ENCODE assay signal across 2 cellular contexts in the genomic region with DNA sequence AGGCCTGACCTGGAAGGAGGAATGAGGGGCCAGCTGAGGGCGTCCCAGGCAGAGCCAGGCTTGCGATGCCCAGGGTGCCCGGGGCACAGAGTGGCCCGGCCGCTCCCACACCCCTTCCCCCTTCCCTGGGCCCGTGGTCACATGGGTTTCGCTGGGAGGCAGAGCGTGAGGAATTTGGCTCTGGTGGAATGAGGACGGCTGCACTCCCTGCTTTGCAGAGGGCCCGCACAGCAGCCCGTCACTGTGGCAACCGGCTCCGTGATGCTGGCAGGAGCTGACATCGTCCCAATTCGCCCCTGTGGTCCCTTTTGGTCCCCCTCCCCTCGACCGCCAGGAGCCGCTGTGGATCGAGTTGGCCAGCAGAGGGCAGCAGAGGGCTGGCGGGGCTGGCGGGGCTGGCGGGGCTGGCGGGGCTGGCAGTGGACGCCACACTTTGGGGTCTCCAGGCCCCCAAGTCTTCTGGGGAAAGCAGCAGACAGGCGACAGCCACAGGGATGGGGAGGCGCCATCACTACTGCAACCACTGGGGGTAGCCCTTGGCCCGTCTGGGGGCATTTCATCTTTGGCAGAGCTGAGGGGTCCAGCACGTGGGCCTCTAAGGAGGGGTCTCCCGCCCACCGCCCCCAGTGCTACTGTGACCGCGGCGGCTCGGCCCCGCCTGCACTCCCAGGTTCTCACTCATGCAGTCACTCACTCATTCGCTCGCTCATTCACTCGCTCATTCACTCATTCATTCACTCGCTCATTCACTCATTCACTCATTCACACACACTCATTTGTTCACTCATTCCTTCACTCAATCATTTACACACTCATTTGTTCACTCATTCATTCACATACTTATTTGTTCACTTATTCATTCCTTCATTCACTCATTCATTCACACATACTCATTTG.
TF ChIP-seq lines count a peak whose summit lies in the region.

No MANE protein-coding gene starts in this region.

TF ChIP-seq in HCT116, 20 proteins besides CTCF, POLR2A, EP300 and RAD21:
- TF ChIP-seq ZFX (IDR thresholded peaks at IDR 0.05) = no peak
- no peak for TF ChIP-seq TCF7L2 (IDR thresholded peaks at IDR 0.05; ENCODE audit: borderline replicate concordance, extremely low read depth, insufficient read depth, insufficient read length)
- TF ChIP-seq FOSL1 (IDR thresholded peaks at IDR 0.05; ENCODE audit: low read depth) = no peak
- no peak for TF ChIP-seq JUND (IDR thresholded peaks at IDR 0.05)
- TF ChIP-seq YY1 (IDR thresholded peaks at IDR 0.05; ENCODE audit: extremely low read depth, insufficient replicate concordance, low read depth, low read length) = no peak
- no peak for TF ChIP-seq POLR2AphosphoS5 (IDR thresholded peaks at IDR 0.05; ENCODE audit: low read depth, low read length)
- TF ChIP-seq EZH2 (IDR thresholded peaks at IDR 0.05) = no peak

TF ChIP-seq in K562, 482 proteins besides CTCF, POLR2A, EP300 and RAD21 (continues in another document):
- TF ChIP-seq NR3C1 (CRISPR knock-in tag; IDR thresholded peaks at IDR 0.05) = no peak
- no peak for TF ChIP-seq ZNF253 (CRISPR knock-in tag; conservative IDR thresholded peaks at IDR 0.05)
- no peak for TF ChIP-seq BMI1 (IDR thresholded peaks at IDR 0.05; ENCODE audit: low read length)
- no peak for TF ChIP-seq ZNF445 (CRISPR knock-in tag; IDR thresholded peaks at IDR 0.05; ENCODE audit: low read depth)
- TF ChIP-seq ZNF584 (CRISPR knock-in tag; IDR thresholded peaks at IDR 0.05; ENCODE audit: low read depth) = no peak
- TF ChIP-seq MYBL2 (IDR thresholded peaks at IDR 0.05; ENCODE audit: low read depth) = peak; percentile 37; the same call in 1 of the 2 replicates
- no peak for TF ChIP-seq MYBL2 (CRISPR knock-in tag; IDR thresholded peaks at IDR 0.05; ENCODE audit: borderline replicate concordance)
- no peak for TF ChIP-seq ETV5 (CRISPR knock-in tag; IDR thresholded peaks at IDR 0.05; ENCODE audit: low read depth)
- TF ChIP-seq, protein P1, sequence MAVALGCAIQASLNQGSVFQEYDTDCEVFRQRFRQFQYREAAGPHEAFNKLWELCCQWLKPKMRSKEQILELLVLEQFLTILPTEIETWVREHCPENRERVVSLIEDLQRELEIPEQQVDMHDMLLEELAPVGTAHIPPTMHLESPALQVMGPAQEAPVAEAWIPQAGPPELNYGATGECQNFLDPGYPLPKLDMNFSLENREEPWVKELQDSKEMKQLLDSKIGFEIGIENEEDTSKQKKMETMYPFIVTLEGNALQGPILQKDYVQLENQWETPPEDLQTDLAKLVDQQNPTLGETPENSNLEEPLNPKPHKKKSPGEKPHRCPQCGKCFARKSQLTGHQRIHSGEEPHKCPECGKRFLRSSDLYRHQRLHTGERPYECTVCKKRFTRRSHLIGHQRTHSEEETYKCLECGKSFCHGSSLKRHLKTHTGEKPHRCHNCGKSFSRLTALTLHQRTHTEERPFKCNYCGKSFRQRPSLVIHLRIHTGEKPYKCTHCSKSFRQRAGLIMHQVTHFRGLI (CRISPR knock-in tag; IDR thresholded peaks at IDR 0.05) = no peak
- TF ChIP-seq, protein P2, sequence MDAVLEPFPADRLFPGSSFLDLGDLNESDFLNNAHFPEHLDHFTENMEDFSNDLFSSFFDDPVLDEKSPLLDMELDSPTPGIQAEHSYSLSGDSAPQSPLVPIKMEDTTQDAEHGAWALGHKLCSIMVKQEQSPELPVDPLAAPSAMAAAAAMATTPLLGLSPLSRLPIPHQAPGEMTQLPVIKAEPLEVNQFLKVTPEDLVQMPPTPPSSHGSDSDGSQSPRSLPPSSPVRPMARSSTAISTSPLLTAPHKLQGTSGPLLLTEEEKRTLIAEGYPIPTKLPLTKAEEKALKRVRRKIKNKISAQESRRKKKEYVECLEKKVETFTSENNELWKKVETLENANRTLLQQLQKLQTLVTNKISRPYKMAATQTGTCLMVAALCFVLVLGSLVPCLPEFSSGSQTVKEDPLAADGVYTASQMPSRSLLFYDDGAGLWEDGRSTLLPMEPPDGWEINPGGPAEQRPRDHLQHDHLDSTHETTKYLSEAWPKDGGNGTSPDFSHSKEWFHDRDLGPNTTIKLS (IDR thresholded peaks at IDR 0.05; ENCODE audit: borderline replicate concordance, low read depth) = no peak
- no peak for TF ChIP-seq DNMT1 (IDR thresholded peaks at IDR 0.05)
- TF ChIP-seq, protein P3, sequence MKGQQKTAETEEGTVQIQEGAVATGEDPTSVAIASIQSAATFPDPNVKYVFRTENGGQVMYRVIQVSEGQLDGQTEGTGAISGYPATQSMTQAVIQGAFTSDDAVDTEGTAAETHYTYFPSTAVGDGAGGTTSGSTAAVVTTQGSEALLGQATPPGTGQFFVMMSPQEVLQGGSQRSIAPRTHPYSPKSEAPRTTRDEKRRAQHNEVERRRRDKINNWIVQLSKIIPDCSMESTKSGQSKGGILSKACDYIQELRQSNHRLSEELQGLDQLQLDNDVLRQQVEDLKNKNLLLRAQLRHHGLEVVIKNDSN (CRISPR knock-in tag; IDR thresholded peaks at IDR 0.05) = peak; percentile 6
- 0 out of 2 replicates have a peak, but pooled peaks have one; percentile 31 for TF ChIP-seq NBN (IDR thresholded peaks at IDR 0.05; ENCODE audit: low read depth)
- no peak for TF ChIP-seq ZNF717 (CRISPR knock-in tag; IDR thresholded peaks at IDR 0.05)
- TF ChIP-seq FOXP1 (CRISPR knock-in tag; IDR thresholded peaks at IDR 0.05) = 0 out of 2 replicates have a peak, but pooled peaks have one; percentile 30
- TF ChIP-seq, protein P4, sequence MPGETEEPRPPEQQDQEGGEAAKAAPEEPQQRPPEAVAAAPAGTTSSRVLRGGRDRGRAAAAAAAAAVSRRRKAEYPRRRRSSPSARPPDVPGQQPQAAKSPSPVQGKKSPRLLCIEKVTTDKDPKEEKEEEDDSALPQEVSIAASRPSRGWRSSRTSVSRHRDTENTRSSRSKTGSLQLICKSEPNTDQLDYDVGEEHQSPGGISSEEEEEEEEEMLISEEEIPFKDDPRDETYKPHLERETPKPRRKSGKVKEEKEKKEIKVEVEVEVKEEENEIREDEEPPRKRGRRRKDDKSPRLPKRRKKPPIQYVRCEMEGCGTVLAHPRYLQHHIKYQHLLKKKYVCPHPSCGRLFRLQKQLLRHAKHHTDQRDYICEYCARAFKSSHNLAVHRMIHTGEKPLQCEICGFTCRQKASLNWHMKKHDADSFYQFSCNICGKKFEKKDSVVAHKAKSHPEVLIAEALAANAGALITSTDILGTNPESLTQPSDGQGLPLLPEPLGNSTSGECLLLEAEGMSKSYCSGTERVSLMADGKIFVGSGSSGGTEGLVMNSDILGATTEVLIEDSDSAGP (CRISPR knock-in tag; IDR thresholded peaks at IDR 0.05) = no peak
- TF ChIP-seq, protein P5, sequence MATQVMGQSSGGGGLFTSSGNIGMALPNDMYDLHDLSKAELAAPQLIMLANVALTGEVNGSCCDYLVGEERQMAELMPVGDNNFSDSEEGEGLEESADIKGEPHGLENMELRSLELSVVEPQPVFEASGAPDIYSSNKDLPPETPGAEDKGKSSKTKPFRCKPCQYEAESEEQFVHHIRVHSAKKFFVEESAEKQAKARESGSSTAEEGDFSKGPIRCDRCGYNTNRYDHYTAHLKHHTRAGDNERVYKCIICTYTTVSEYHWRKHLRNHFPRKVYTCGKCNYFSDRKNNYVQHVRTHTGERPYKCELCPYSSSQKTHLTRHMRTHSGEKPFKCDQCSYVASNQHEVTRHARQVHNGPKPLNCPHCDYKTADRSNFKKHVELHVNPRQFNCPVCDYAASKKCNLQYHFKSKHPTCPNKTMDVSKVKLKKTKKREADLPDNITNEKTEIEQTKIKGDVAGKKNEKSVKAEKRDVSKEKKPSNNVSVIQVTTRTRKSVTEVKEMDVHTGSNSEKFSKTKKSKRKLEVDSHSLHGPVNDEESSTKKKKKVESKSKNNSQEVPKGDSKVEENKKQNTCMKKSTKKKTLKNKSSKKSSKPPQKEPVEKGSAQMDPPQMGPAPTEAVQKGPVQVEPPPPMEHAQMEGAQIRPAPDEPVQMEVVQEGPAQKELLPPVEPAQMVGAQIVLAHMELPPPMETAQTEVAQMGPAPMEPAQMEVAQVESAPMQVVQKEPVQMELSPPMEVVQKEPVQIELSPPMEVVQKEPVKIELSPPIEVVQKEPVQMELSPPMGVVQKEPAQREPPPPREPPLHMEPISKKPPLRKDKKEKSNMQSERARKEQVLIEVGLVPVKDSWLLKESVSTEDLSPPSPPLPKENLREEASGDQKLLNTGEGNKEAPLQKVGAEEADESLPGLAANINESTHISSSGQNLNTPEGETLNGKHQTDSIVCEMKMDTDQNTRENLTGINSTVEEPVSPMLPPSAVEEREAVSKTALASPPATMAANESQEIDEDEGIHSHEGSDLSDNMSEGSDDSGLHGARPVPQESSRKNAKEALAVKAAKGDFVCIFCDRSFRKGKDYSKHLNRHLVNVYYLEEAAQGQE (CRISPR knock-in tag; IDR thresholded peaks at IDR 0.05; ENCODE audit: low read depth) = no peak
- TF ChIP-seq, protein P6, sequence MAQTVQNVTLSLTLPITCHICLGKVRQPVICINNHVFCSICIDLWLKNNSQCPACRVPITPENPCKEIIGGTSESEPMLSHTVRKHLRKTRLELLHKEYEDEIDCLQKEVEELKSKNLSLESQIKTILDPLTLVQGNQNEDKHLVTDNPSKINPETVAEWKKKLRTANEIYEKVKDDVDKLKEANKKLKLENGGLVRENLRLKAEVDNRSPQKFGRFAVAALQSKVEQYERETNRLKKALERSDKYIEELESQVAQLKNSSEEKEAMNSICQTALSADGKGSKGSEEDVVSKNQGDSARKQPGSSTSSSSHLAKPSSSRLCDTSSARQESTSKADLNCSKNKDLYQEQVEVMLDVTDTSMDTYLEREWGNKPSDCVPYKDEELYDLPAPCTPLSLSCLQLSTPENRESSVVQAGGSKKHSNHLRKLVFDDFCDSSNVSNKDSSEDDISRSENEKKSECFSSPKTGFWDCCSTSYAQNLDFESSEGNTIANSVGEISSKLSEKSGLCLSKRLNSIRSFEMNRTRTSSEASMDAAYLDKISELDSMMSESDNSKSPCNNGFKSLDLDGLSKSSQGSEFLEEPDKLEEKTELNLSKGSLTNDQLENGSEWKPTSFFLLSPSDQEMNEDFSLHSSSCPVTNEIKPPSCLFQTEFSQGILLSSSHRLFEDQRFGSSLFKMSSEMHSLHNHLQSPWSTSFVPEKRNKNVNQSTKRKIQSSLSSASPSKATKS (CRISPR knock-in tag; IDR thresholded peaks at IDR 0.05) = no peak
- TF ChIP-seq PHF8 (IDR thresholded peaks at IDR 0.05; ENCODE audit: borderline replicate concordance, low read length) = no peak
- no peak for TF ChIP-seq KAT7 (CRISPR knock-in tag; IDR thresholded peaks at IDR 0.05; ENCODE audit: borderline replicate concordance)
- no peak for TF ChIP-seq PRMT5 (CRISPR knock-in tag; IDR thresholded peaks at IDR 0.05)
- TF ChIP-seq, protein P7, sequence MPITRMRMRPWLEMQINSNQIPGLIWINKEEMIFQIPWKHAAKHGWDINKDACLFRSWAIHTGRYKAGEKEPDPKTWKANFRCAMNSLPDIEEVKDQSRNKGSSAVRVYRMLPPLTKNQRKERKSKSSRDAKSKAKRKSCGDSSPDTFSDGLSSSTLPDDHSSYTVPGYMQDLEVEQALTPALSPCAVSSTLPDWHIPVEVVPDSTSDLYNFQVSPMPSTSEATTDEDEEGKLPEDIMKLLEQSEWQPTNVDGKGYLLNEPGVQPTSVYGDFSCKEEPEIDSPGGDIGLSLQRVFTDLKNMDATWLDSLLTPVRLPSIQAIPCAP (CRISPR knock-in tag; IDR thresholded peaks at IDR 0.05; ENCODE audit: borderline replicate concordance) = no peak
- peak; percentile 51 to 64; a peak in 2 of 4 replicates for TF ChIP-seq KDM1A (IDR thresholded peaks at IDR 0.05)
- no peak for TF ChIP-seq TCF7 (IDR thresholded peaks at IDR 0.05; ENCODE audit: borderline replicate concordance)
- TF ChIP-seq ZNF699 (CRISPR knock-in tag; IDR thresholded peaks at IDR 0.05; ENCODE audit: insufficient replicate concordance) = no peak
- TF ChIP-seq ILF3 (IDR thresholded peaks at IDR 0.05; ENCODE audit: borderline replicate concordance) = no peak
- TF ChIP-seq, protein P8, sequence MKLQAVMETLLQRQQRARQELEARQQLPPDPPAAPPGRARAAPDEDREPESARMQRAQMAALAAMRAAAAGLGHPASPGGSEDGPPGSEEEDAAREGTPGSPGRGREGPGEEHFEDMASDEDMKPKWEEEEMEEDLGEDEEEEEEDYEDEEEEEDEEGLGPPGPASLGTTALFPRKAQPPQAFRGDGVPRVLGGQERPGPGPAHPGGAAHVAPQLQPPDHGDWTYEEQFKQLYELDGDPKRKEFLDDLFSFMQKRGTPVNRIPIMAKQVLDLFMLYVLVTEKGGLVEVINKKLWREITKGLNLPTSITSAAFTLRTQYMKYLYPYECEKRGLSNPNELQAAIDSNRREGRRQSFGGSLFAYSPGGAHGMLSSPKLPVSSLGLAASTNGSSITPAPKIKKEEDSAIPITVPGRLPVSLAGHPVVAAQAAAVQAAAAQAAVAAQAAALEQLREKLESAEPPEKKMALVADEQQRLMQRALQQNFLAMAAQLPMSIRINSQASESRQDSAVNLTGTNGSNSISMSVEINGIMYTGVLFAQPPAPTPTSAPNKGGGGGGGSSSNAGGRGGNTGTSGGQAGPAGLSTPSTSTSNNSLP (IDR thresholded peaks at IDR 0.05; ENCODE audit: borderline replicate concordance, low read depth, low read length) = no peak
- no peak for TF ChIP-seq NR4A1 (CRISPR knock-in tag; IDR thresholded peaks at IDR 0.05)
- TF ChIP-seq NR4A1 (tag; IDR thresholded peaks at IDR 0.05) = no peak
- TF ChIP-seq MTF1 (CRISPR knock-in tag; IDR thresholded peaks at IDR 0.05; ENCODE audit: borderline replicate concordance) = no peak
- no peak for TF ChIP-seq NCOR1 (IDR thresholded peaks at IDR 0.05)
- TF ChIP-seq FOXM1 (IDR thresholded peaks at IDR 0.05; ENCODE audit: low read depth) = no peak
- TF ChIP-seq FOXM1 (CRISPR knock-in tag; IDR thresholded peaks at IDR 0.05; ENCODE audit: low read depth) = no peak
- no peak for TF ChIP-seq TBL1XR1 (IDR thresholded peaks at IDR 0.05; ENCODE audit: low read length in 2 of 2)
- no peak for TF ChIP-seq ELF1 (tag; IDR thresholded peaks at IDR 0.05)
- TF ChIP-seq JUND (IDR thresholded peaks at IDR 0.05; ENCODE audit: borderline replicate concordance, low read depth, low read length) = no peak
- no peak for TF ChIP-seq JUND (tag; IDR thresholded peaks at IDR 0.05; ENCODE audit: borderline replicate concordance, low read depth, low read length)
- TF ChIP-seq ZFP36 (IDR thresholded peaks at IDR 0.05; ENCODE audit: low read depth, low read length, partially characterized antibody) = no peak
- TF ChIP-seq HNRNPLL (IDR thresholded peaks at IDR 0.05; ENCODE audit: low read depth, low read length, poor library complexity, severe bottlenecking) = no peak
- no peak for TF ChIP-seq TEAD4 (IDR thresholded peaks at IDR 0.05; ENCODE audit: low read length)
- TF ChIP-seq TEAD4 (CRISPR knock-in tag; IDR thresholded peaks at IDR 0.05; ENCODE audit: borderline replicate concordance) = no peak
- no peak for TF ChIP-seq ZNF507 (tag; conservative IDR thresholded peaks at IDR 0.05)
